1 cellular context compared by ENCODE assay signal in genomic region chr9:33430942-33431341, GRCh38.
TF ChIP-seq lines count a peak whose summit lies in the region.

No MANE protein-coding gene starts in this region.

TF ChIP-seq in K562, 482 proteins besides CTCF, POLR2A, EP300 and RAD21 (continued from another document and continues in another):
- TF ChIP-seq ATF3 (IDR thresholded peaks at IDR 0.05) (peak; percentile 12; the same call in 1 of the 2 replicates), ATF3 (CRISPR knock-in tag; conservative IDR thresholded peaks at IDR 0.05) (no peak), NFE2L1 (tag; IDR thresholded peaks at IDR 0.05; ENCODE audit: borderline replicate concordance, low read depth) (peak; percentile 7; the same call in 1 of the 2 replicates), KDM5B (IDR thresholded peaks at IDR 0.05; ENCODE audit: insufficient replicate concordance, low read depth, low read length) (no peak), ZBTB5 (IDR thresholded peaks at IDR 0.05) (no peak), MECOM (CRISPR knock-in tag; IDR thresholded peaks at IDR 0.05) (no peak), GATAD2B (IDR thresholded peaks at IDR 0.05; ENCODE audit: borderline replicate concordance) (no peak), TCF7L2 (IDR thresholded peaks at IDR 0.05; ENCODE audit: low read depth, low read length) (no peak), PRDM10 (IDR thresholded peaks at IDR 0.05; ENCODE audit: partially characterized antibody) (no peak), TCF15 (CRISPR knock-in tag; IDR thresholded peaks at IDR 0.05) (no peak), PBX2 (CRISPR knock-in tag; IDR thresholded peaks at IDR 0.05; ENCODE audit: low read depth) (peak; percentile 47; the same call in 1 of the 2 replicates), PBX2 (tag; conservative IDR thresholded peaks at IDR 0.05; ENCODE audit: low read depth) (peak; percentile 83), ZKSCAN1 (IDR thresholded peaks at IDR 0.05; ENCODE audit: low read depth, low read length) (no peak), MBD2 (IDR thresholded peaks at IDR 0.05; ENCODE audit: borderline replicate concordance, low read depth) (no peak), TBL1XR1 (IDR thresholded peaks at IDR 0.05; ENCODE audit: low read length in 2 of 2) (no peak), SMARCA4 (IDR thresholded peaks at IDR 0.05) (peak; percentile 12; the same call in 1 of the 2 replicates), GMEB1 (CRISPR knock-in tag; IDR thresholded peaks at IDR 0.05) (no peak), MAFF (IDR thresholded peaks at IDR 0.05; ENCODE audit: low read length) (peak; percentile 74), TFE3 (CRISPR knock-in tag; IDR thresholded peaks at IDR 0.05) (no peak), XRCC4 (IDR thresholded peaks at IDR 0.05; ENCODE audit: extremely low read depth, insufficient read depth, insufficient read length) (no peak), ZNF24 (IDR thresholded peaks at IDR 0.05) (no peak), ZNF217 (CRISPR knock-in tag; IDR thresholded peaks at IDR 0.05) (no peak), TAF15 (IDR thresholded peaks at IDR 0.05; ENCODE audit: low read depth, low read length) (no peak), JUNB (CRISPR knock-in tag; conservative IDR thresholded peaks at IDR 0.05) (no peak), PKNOX1 (IDR thresholded peaks at IDR 0.05) (peak; percentile 87), THRB (CRISPR knock-in tag; conservative IDR thresholded peaks at IDR 0.05) (no peak), HSF4 (CRISPR knock-in tag; IDR thresholded peaks at IDR 0.05; ENCODE audit: borderline replicate concordance) (no peak), ZNF699 (CRISPR knock-in tag; IDR thresholded peaks at IDR 0.05; ENCODE audit: insufficient replicate concordance) (no peak), CBFA2T2 (conservative IDR thresholded peaks at IDR 0.05) (no peak), DNMT1 (IDR thresholded peaks at IDR 0.05) (no peak), ZBTB17 (CRISPR knock-in tag; IDR thresholded peaks at IDR 0.05) (no peak), DEAF1 (CRISPR knock-in tag; IDR thresholded peaks at IDR 0.05) (no peak), MEF2A (IDR thresholded peaks at IDR 0.05; ENCODE audit: control insufficient read depth, low read depth, low read length) (no peak), JUND (IDR thresholded peaks at IDR 0.05; ENCODE audit: borderline replicate concordance, low read depth, low read length) (0 out of 2 replicates have a peak, but pooled peaks have one; percentile 22), JUND (tag; IDR thresholded peaks at IDR 0.05; ENCODE audit: borderline replicate concordance, low read depth, low read length) (peak; percentile 11; the same call in 1 of the 3 replicates), ZNF785 (CRISPR knock-in tag; IDR thresholded peaks at IDR 0.05) (no peak), HLTF (IDR thresholded peaks at IDR 0.05) (no peak), ETS2 (tag; IDR thresholded peaks at IDR 0.05; ENCODE audit: borderline replicate concordance, poor library complexity, severe bottlenecking) (no peak), NFE2 (IDR thresholded peaks at IDR 0.05; ENCODE audit: low read depth) (peak; percentile 90), POLR2H (tag; IDR thresholded peaks at IDR 0.05; ENCODE audit: low read depth) (no peak), ZFP91 (CRISPR knock-in tag; IDR thresholded peaks at IDR 0.05) (no peak), RAD51 (IDR thresholded peaks at IDR 0.05; ENCODE audit: borderline replicate concordance, low read depth) (no peak), E2F3 (CRISPR knock-in tag; IDR thresholded peaks at IDR 0.05) (no peak), ZNF232 (CRISPR knock-in tag; IDR thresholded peaks at IDR 0.05) (no peak), EHMT2 (IDR thresholded peaks at IDR 0.05) (0 out of 2 replicates have a peak, but pooled peaks have one; percentile 17)
